ENCODE assay signal across 2 cellular contexts in the genomic region with DNA sequence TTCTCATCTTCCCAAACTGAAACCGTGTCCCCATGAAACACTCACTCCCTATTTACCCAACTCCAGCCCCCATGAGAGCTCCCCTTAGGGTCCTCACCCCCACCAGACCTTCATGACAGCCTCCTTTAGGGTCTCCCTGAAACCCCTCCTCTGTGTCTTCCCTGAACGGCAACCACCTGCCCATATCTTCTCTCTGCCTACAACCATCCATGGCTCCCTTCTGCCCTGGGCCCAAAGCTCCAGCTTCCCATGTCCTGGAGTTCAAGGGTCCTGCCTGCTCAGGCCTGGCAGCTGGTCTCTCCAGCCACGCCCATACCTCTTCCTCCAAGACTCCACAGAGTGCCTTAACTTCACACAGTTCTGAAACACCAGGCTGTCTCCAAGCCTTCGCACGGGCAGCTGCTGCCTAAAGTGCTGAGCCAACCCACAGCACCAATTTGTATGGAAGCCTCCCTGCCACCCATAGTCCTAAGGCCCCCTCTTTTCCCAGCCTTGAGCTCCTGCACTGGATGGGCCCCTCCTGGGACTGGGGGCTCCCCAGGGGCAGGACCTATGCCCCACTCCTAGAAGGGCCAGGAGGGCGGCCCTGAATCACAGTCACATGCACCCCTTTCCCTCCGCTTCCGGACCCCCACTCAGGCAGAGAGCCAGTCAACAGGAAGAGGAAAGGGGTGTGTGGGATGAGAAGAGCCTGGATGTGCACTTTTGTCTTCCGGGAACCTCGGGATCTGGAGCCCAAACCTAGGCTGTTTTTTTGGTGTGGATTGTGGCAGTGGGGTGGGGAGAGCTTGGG.
TF ChIP-seq lines count a peak whose summit lies in the region.

No MANE protein-coding gene starts in this region.

TF ChIP-seq in HEK293, 187 proteins besides CTCF, POLR2A, EP300 and RAD21:
- TF ChIP-seq ZNF16 (tag by site-specific recombination; IDR thresholded peaks at IDR 0.05; ENCODE audit: low read depth) (peak; percentile 92), ZNF184 (tag by site-specific recombination; IDR thresholded peaks at IDR 0.05) (no peak), ZBTB1 (tag by site-specific recombination; IDR thresholded peaks at IDR 0.05) (no peak), ZNF580 (tag by site-specific recombination; IDR thresholded peaks at IDR 0.05) (no peak), ZNF416 (tag by site-specific recombination; IDR thresholded peaks at IDR 0.05) (no peak), OVOL3 (tag by site-specific recombination; IDR thresholded peaks at IDR 0.05) (no peak)
- TF ChIP-seq, protein P1, sequence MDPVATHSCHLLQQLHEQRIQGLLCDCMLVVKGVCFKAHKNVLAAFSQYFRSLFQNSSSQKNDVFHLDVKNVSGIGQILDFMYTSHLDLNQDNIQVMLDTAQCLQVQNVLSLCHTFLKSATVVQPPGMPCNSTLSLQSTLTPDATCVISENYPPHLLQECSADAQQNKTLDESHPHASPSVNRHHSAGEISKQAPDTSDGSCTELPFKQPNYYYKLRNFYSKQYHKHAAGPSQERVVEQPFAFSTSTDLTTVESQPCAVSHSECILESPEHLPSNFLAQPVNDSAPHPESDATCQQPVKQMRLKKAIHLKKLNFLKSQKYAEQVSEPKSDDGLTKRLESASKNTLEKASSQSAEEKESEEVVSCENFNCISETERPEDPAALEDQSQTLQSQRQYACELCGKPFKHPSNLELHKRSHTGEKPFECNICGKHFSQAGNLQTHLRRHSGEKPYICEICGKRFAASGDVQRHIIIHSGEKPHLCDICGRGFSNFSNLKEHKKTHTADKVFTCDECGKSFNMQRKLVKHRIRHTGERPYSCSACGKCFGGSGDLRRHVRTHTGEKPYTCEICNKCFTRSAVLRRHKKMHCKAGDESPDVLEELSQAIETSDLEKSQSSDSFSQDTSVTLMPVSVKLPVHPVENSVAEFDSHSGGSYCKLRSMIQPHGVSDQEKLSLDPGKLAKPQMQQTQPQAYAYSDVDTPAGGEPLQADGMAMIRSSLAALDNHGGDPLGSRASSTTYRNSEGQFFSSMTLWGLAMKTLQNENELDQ (tag by site-specific recombination; IDR thresholded peaks at IDR 0.05; ENCODE audit: low read depth), result no peak

TF ChIP-seq in GM12878, 131 proteins besides CTCF, POLR2A, EP300 and RAD21:
- TF ChIP-seq IKZF2 (IDR thresholded peaks at IDR 0.05) (no peak), RUNX3 (IDR thresholded peaks at IDR 0.05; ENCODE audit: low read length) (no peak), ZNF592 (IDR thresholded peaks at IDR 0.05) (no peak), MEF2B (IDR thresholded peaks at IDR 0.05; ENCODE audit: partially characterized antibody, poor library complexity, severe bottlenecking) (peak; percentile 55), POU2F2 (IDR thresholded peaks at IDR 0.05; ENCODE audit: borderline replicate concordance, low read depth, low read length) (no peak), NR2F1 (conservative IDR thresholded peaks at IDR 0.05) (0 out of 2 replicates have a peak, but pooled peaks have one; percentile 23), SIX5 (IDR thresholded peaks at IDR 0.05; ENCODE audit: low read depth, low read length, severe bottlenecking) (no peak), SMAD5 (IDR thresholded peaks at IDR 0.05; ENCODE audit: low read depth) (no peak), IRF4 (IDR thresholded peaks at IDR 0.05; ENCODE audit: low read depth, low read length) (no peak), NR2C2 (IDR thresholded peaks at IDR 0.05; ENCODE audit: borderline replicate concordance, control insufficient read depth, insufficient read length, low read depth) (no peak), BCL11A (IDR thresholded peaks at IDR 0.05; ENCODE audit: low read depth, low read length) (no peak), CBX5 (IDR thresholded peaks at IDR 0.05; ENCODE audit: low read depth) (no peak), SMARCA5 (IDR thresholded peaks at IDR 0.05) (no peak), ZBTB40 (IDR thresholded peaks at IDR 0.05; ENCODE audit: borderline replicate concordance) (no peak), POLR2AphosphoS5 (IDR thresholded peaks at IDR 0.05; ENCODE audit: low read length) (no peak), NR2C1 (IDR thresholded peaks at IDR 0.05) (no peak), FOXK2 (IDR thresholded peaks at IDR 0.05) (no peak)
